Comparison of ENCODE assay signal across 27 cellular contexts in the genomic region with DNA sequence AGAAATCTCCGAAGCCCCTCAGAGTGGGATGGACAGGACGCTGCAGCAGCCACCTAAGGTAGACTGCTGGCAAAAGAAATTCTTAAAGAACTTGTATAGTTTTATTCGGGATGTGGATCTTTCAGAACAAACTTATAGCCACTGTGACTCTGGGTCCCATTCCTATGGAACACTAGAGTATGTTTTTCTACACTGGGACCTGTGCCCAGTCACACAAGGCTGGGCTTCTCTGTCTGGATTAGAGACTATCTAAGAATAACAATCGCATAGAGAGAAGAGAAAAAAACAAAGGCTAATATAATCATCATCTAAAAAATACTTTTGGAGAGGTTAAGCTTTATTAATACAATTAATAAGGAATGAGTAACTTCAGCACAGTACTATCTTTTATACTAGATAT.
"Had no signal": no experiment of that assay in that cellular context is flagged by ENCODE, and none has a peak within 500 bp of the region (broad histone marks: within the 10 kb centered on the region; RNA-seq: fewer than 3 reads in every experiment).

No MANE protein-coding gene starts in this region.

- DNase-seq: activated CD4-positive, alpha-beta T cell treated with anti-CD3 and anti-CD28 coated beads, Interleukin-2, amount 10 ng/mL, durations not matched to agents 7 days and 5 days; activated CD4-positive, CD25-positive, alpha-beta regulatory T cell treated with anti-CD3 and anti-CD28 coated beads, Interleukin-2, amount 50 U/mL, for 72 hours; activated CD8-positive, alpha-beta memory T cell treated with anti-CD3 and anti-CD28 coated beads, Interleukin-2, amount 10 ng/mL, durations not matched to agents 7 days and 5 days; activated CD8-positive, alpha-beta T cell treated with anti-CD3 and anti-CD28 coated beads for 36 hours; activated effector memory CD4-positive, alpha-beta T cell treated with Interleukin-2 at 50 U/mL for 16 hours; activated naive CD4-positive, alpha-beta T cell treated with Interleukin-2 at 50 U/mL for 16 hours; activated naive CD8-positive, alpha-beta T cell treated with anti-CD3 and anti-CD28 coated beads, Interleukin-2, amount 10 ng/mL, durations not matched to agents 7 days and 5 days; colonic mucosa; effector CD8-positive, alpha-beta T cell; esophagus squamous epithelium; glutamatergic neuron; left cardiac atrium; left ventricle myocardium superior; naive thymus-derived CD4-positive, alpha-beta T cell; pancreas; stimulated activated CD4-positive, alpha-beta T cell treated with anti-CD3 and anti-CD28 coated beads, Interleukin-15, amount 100 ng/mL, for 24 hours; stimulated activated CD4-positive, alpha-beta T cell treated with anti-CD3 and anti-CD28 coated beads, Interleukin-2, amount 100 ng/mL, for 24 hours; stimulated activated naive B cell treated with anti-CD40 and anti-IgM and Interleukin-4, amounts not matched to agents 10 μg/mL and 1 μg/mL and 100 μg/mL, for 72 hours; T-helper 17 cell; T1000; upper lobe of left lung had no signal

- H3K27me3 ChIP-seq: colonic mucosa, esophagus squamous epithelium, hepatocyte, pancreas, right atrium auricular region, upper lobe of left lung, vagina had no signal

- H3K9me3 ChIP-seq: colonic mucosa, esophagus squamous epithelium, pancreas, right atrium auricular region, upper lobe of left lung, vagina had no signal

- H3K27ac Mint-ChIP-seq: activated CD4-positive, alpha-beta T cell treated with anti-CD3 and anti-CD28 coated beads, Interleukin-2, amount 10 ng/mL, durations not matched to agents 7 days and 5 days; activated CD8-positive, alpha-beta memory T cell treated with anti-CD3 and anti-CD28 coated beads, Interleukin-2, amount 10 ng/mL, durations not matched to agents 7 days and 5 days; activated CD8-positive, alpha-beta T cell treated with anti-CD3 and anti-CD28 coated beads for 36 hours; activated naive CD8-positive, alpha-beta T cell treated with anti-CD3 and anti-CD28 coated beads, Interleukin-2, amount 10 ng/mL, durations not matched to agents 7 days and 5 days; naive thymus-derived CD4-positive, alpha-beta T cell; stimulated activated naive B cell treated with anti-CD40 and anti-IgM and Interleukin-4, amounts not matched to agents 10 μg/mL and 1 μg/mL and 100 μg/mL, for 72 hours; T-helper 17 cell had no signal

- H3K27ac ChIP-seq: colonic mucosa, epithelial cell of prostate, esophagus squamous epithelium, hepatocyte, pancreas, right atrium auricular region, upper lobe of left lung, vagina had no signal

- H3K4me3 Mint-ChIP-seq: activated CD4-positive, alpha-beta T cell treated with anti-CD3 and anti-CD28 coated beads, Interleukin-2, amount 10 ng/mL, durations not matched to agents 7 days and 5 days; activated CD8-positive, alpha-beta memory T cell treated with anti-CD3 and anti-CD28 coated beads, Interleukin-2, amount 10 ng/mL, durations not matched to agents 7 days and 5 days; activated CD8-positive, alpha-beta T cell treated with anti-CD3 and anti-CD28 coated beads for 36 hours; activated naive CD8-positive, alpha-beta T cell treated with anti-CD3 and anti-CD28 coated beads, Interleukin-2, amount 10 ng/mL, durations not matched to agents 7 days and 5 days; central memory CD8-positive, alpha-beta T cell; naive thymus-derived CD4-positive, alpha-beta T cell; stimulated activated naive B cell treated with anti-CD40 and anti-IgM and Interleukin-4, amounts not matched to agents 10 μg/mL and 1 μg/mL and 100 μg/mL, for 72 hours; T-helper 17 cell had no signal

- H3K4me3 ChIP-seq: colonic mucosa, esophagus squamous epithelium, hepatocyte, pancreas, right atrium auricular region, upper lobe of left lung, vagina had no signal

- H3K4me1 Mint-ChIP-seq: activated CD4-positive, alpha-beta T cell treated with anti-CD3 and anti-CD28 coated beads, Interleukin-2, amount 10 ng/mL, durations not matched to agents 7 days and 5 days; activated CD8-positive, alpha-beta memory T cell treated with anti-CD3 and anti-CD28 coated beads, Interleukin-2, amount 10 ng/mL, durations not matched to agents 7 days and 5 days; activated naive CD8-positive, alpha-beta T cell treated with anti-CD3 and anti-CD28 coated beads, Interleukin-2, amount 10 ng/mL, durations not matched to agents 7 days and 5 days; central memory CD8-positive, alpha-beta T cell; stimulated activated naive B cell treated with anti-CD40 and anti-IgM and Interleukin-4, amounts not matched to agents 10 μg/mL and 1 μg/mL and 100 μg/mL, for 72 hours; T-helper 17 cell had no signal

- H3K4me1 ChIP-seq: colonic mucosa, pancreas, right atrium auricular region, upper lobe of left lung, vagina had no signal

- ATAC-seq: activated CD8-positive, alpha-beta memory T cell treated with anti-CD3 and anti-CD28 coated beads, Interleukin-2, amount 10 ng/mL, durations not matched to agents 7 days and 5 days; activated CD8-positive, alpha-beta T cell treated with anti-CD3 and anti-CD28 coated beads for 36 hours; left cardiac atrium; left ventricle myocardium superior; naive thymus-derived CD4-positive, alpha-beta T cell; pancreas; SK-N-SH treated with all-trans-retinoic acid at 6 μM for 48 hours; stimulated activated naive B cell treated with anti-CD40 and anti-IgM and Interleukin-4, amounts not matched to agents 10 μg/mL and 1 μg/mL and 100 μg/mL, for 72 hours; T-helper 17 cell had no signal

- H3K27me3 Mint-ChIP-seq: activated CD4-positive, alpha-beta T cell treated with anti-CD3 and anti-CD28 coated beads, Interleukin-2, amount 10 ng/mL, durations not matched to agents 7 days and 5 days; activated CD8-positive, alpha-beta memory T cell treated with anti-CD3 and anti-CD28 coated beads, Interleukin-2, amount 10 ng/mL, durations not matched to agents 7 days and 5 days; activated CD8-positive, alpha-beta T cell treated with anti-CD3 and anti-CD28 coated beads for 36 hours; activated naive CD8-positive, alpha-beta T cell treated with anti-CD3 and anti-CD28 coated beads, Interleukin-2, amount 10 ng/mL, durations not matched to agents 7 days and 5 days; central memory CD8-positive, alpha-beta T cell; naive thymus-derived CD4-positive, alpha-beta T cell; stimulated activated naive B cell treated with anti-CD40 and anti-IgM and Interleukin-4, amounts not matched to agents 10 μg/mL and 1 μg/mL and 100 μg/mL, for 72 hours; T-helper 17 cell had no signal

- H3K9me3 Mint-ChIP-seq: activated CD4-positive, alpha-beta T cell treated with anti-CD3 and anti-CD28 coated beads, Interleukin-2, amount 10 ng/mL, durations not matched to agents 7 days and 5 days; activated CD8-positive, alpha-beta T cell treated with anti-CD3 and anti-CD28 coated beads for 36 hours; activated naive CD8-positive, alpha-beta T cell treated with anti-CD3 and anti-CD28 coated beads, Interleukin-2, amount 10 ng/mL, durations not matched to agents 7 days and 5 days; central memory CD8-positive, alpha-beta T cell; naive thymus-derived CD4-positive, alpha-beta T cell; stimulated activated naive B cell treated with anti-CD40 and anti-IgM and Interleukin-4, amounts not matched to agents 10 μg/mL and 1 μg/mL and 100 μg/mL, for 72 hours had no signal
